Comparison of ENCODE assay signal across 10 cellular contexts in the genomic region with DNA sequence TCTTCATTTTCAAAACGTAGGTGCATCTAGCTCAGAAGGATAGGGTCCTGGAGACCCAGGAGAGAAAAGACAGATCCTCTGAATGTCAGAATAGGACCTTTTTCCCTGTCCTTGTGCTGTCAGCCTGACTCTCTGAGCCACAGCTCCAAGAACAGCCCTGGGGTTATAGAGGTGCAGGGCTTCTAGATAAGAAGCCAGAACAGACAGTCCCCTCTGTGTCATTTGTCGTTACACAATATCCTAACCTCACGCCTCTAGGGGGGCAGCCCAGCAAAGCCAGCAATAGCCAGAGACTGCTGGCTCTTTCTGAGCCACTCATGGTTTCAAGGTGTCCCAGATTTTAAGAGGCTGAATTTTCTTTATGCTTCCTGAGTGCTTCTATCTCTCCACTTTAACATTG.
DNase-seq lines count a peak whose midpoint lies in the region; ATAC-seq and TF ChIP-seq lines count a peak whose summit lies in the region.
"Had no signal": no experiment of that assay in that cellular context is flagged by ENCODE, and none has a peak within 500 bp of the region (broad histone marks: within the 10 kb centered on the region; RNA-seq: fewer than 3 reads in every experiment).

No MANE protein-coding gene starts in this region.

- no peak overlapping the region for H3K4me3 ChIP-seq in AG10803 (ENCODE audit: low read length)

- DNase-seq in AG10803 (ENCODE audit: low read depth) (peak; percentile 31), left lobe of liver (ENCODE audit: low spot score) (no peak), DMS114 treated with DMSO at 0.1 percent for 48 hours (lab: John Stamatoyannopoulos, UW; ENCODE audit: unreplicated experiment) (no peak), NCI-H446 (lab: John Stamatoyannopoulos, UW) (no peak), GM20000 (ENCODE audit: low spot score) (no peak), NCI-H187 treated with DMSO at 0.1 percent for 48 hours (lab: John Stamatoyannopoulos, UW) (no peak)
- DNase-seq: C1 segment of cervical spinal cord, HCEC 1CT had no signal

- no peak for TF ChIP-seq CTCF in AG10803 (conservative IDR thresholded peaks at IDR 0.05; ENCODE audit: low read length)
- no peak for TF ChIP-seq CTCF in GM20000 (IDR thresholded peaks at IDR 0.05; ENCODE audit: extremely low read depth, missing control alignments)

- ATAC-seq in GM21717 (IDR thresholded peaks at IDR 0.05; ENCODE audit: unreplicated experiment) (peak; percentile 29), SK-N-SH treated with all-trans-retinoic acid at 6 μM for 48 hours (peak; percentile 41), left lobe of liver (peak; percentile 45)

TF ChIP-seq in SK-N-SH treated with all-trans-retinoic acid at 6 μM for 48 hours, 23 proteins besides CTCF, POLR2A, EP300 and RAD21:
- TF ChIP-seq GLIS3 (CRISPR knock-in tag; IDR thresholded peaks at IDR 0.05) (no peak), ZFP30 (CRISPR knock-in tag; IDR thresholded peaks at IDR 0.05) (no peak), PPARA (CRISPR knock-in tag; IDR thresholded peaks at IDR 0.05; ENCODE audit: borderline replicate concordance) (no peak), ZNF565 (CRISPR knock-in tag; conservative IDR thresholded peaks at IDR 0.05; ENCODE audit: low read depth) (no peak), ZNF70 (CRISPR knock-in tag; IDR thresholded peaks at IDR 0.05) (no peak)
- TF ChIP-seq, protein P1, sequence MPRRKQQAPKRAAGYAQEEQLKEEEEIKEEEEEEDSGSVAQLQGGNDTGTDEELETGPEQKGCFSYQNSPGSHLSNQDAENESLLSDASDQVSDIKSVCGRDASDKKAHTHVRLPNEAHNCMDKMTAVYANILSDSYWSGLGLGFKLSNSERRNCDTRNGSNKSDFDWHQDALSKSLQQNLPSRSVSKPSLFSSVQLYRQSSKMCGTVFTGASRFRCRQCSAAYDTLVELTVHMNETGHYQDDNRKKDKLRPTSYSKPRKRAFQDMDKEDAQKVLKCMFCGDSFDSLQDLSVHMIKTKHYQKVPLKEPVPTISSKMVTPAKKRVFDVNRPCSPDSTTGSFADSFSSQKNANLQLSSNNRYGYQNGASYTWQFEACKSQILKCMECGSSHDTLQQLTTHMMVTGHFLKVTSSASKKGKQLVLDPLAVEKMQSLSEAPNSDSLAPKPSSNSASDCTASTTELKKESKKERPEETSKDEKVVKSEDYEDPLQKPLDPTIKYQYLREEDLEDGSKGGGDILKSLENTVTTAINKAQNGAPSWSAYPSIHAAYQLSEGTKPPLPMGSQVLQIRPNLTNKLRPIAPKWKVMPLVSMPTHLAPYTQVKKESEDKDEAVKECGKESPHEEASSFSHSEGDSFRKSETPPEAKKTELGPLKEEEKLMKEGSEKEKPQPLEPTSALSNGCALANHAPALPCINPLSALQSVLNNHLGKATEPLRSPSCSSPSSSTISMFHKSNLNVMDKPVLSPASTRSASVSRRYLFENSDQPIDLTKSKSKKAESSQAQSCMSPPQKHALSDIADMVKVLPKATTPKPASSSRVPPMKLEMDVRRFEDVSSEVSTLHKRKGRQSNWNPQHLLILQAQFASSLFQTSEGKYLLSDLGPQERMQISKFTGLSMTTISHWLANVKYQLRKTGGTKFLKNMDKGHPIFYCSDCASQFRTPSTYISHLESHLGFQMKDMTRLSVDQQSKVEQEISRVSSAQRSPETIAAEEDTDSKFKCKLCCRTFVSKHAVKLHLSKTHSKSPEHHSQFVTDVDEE (CRISPR knock-in tag; IDR thresholded peaks at IDR 0.05) = no peak
